ENCODE assay signal across 8 cellular contexts in genomic region chr4:22515145-22515887, GRCh38. TPM values are rescaled to one million over a fixed set of nuclear protein-coding genes. Genes with fewer than 3 reads are reported as not detected.
DNase-seq lines count a peak whose midpoint lies in the region; ATAC-seq and TF ChIP-seq lines count a peak whose summit lies in the region.

No MANE protein-coding gene starts in this region.

- H3K9me3 Mint-ChIP-seq in CD8-positive, alpha-beta T cell = no peaks in the 10 kb centered on the region
- H3K9me3 Mint-ChIP-seq in endodermal cell = peaks cover 3% of the 10 kb centered on the region

- H3K4me3 Mint-ChIP-seq in CD8-positive, alpha-beta T cell = peak overlapping the region; percentile 92
- H3K4me3 Mint-ChIP-seq in endodermal cell = peak overlapping the region; percentile 95

- TF ChIP-seq CTCF in CD8-positive, alpha-beta T cell (IDR thresholded peaks at IDR 0.05) = no peak
- TF ChIP-seq CTCF in WERI-Rb-1 (IDR thresholded peaks at IDR 0.05; ENCODE audit: low read depth, low read length) = no peak; the same call in 1 of the 2 replicates
- TF ChIP-seq CTCF in endodermal cell (conservative IDR thresholded peaks at IDR 0.05) = peak; percentile 35

- ATAC-seq in CD8-positive, alpha-beta T cell = peak; percentile 67
- peak; percentile 52 for ATAC-seq in GM21723 (IDR thresholded peaks at IDR 0.05; ENCODE audit: unreplicated experiment)

- peaks cover 8% of the 10 kb centered on the region for H3K27me3 Mint-ChIP-seq in CD8-positive, alpha-beta T cell (ENCODE audit: low read depth)
- H3K27me3 Mint-ChIP-seq in endodermal cell (ENCODE audit: insufficient read depth) = no peaks in the 10 kb centered on the region

- H3K4me3 ChIP-seq in CD8-positive, alpha-beta T cell (ENCODE audit: low read depth, low read length) = peak overlapping the region; percentile 35
- H3K4me3 ChIP-seq in WERI-Rb-1 (ENCODE audit: low read depth, low read length) = peak overlapping the region; percentile 83
- H3K4me3 ChIP-seq in endodermal cell (ENCODE audit: low read length) = peak overlapping the region; percentile 91

- no peaks in the 10 kb centered on the region for H3K27me3 ChIP-seq in CD8-positive, alpha-beta T cell (ENCODE audit: insufficient read depth, low read length)
- H3K27me3 ChIP-seq in WERI-Rb-1 (ENCODE audit: insufficient read depth, low read depth, severe bottlenecking) (no peaks in the 10 kb centered on the region), endodermal cell (ENCODE audit: control insufficient read depth, insufficient read depth, low read length, poor library complexity, severe bottlenecking) (no peaks in the 10 kb centered on the region)

- no peaks in the 10 kb centered on the region for H3K36me3 ChIP-seq in CD8-positive, alpha-beta T cell (ENCODE audit: insufficient read depth, low read length)
- H3K36me3 ChIP-seq in WERI-Rb-1 = peaks cover 9% of the 10 kb centered on the region
- H3K36me3 ChIP-seq in endodermal cell (ENCODE audit: control insufficient read depth, insufficient read depth, low read length) = no peaks in the 10 kb centered on the region

- peak overlapping the region; percentile 64 for H3K9ac ChIP-seq in endodermal cell (ENCODE audit: extremely low read depth, low read length, poor library complexity, severe bottlenecking)

- 0 to 1% methylated on average over 12 to 80 of the region's 80 CpGs for WGBS in endodermal cell (ENCODE audit: insufficient coverage in 1 of 2, insufficient read length in 1 of 2), 2 experiments

- H3K27ac ChIP-seq in CD8-positive, alpha-beta T cell (ENCODE audit: low read depth, low read length) = no peak overlapping the region
- H3K27ac ChIP-seq in WERI-Rb-1 = peak overlapping the region; percentile 90
- peak overlapping the region; percentile 90 for H3K27ac ChIP-seq in endodermal cell (ENCODE audit: low read depth, low read length)

- no peaks in the 10 kb centered on the region for H3K9me3 ChIP-seq in CD8-positive, alpha-beta T cell (ENCODE audit: low read length)
- H3K9me3 ChIP-seq in WERI-Rb-1 (ENCODE audit: severe bottlenecking) (no peaks in the 10 kb centered on the region), endodermal cell (ENCODE audit: control insufficient read depth, low read length) (no peaks in the 10 kb centered on the region)

- peaks cover 20% of the 10 kb centered on the region for H3K4me1 Mint-ChIP-seq in CD8-positive, alpha-beta T cell (ENCODE audit: low read depth)
- H3K4me1 Mint-ChIP-seq in endodermal cell = peaks cover 14% of the 10 kb centered on the region

- no peak overlapping the region for H3K27ac Mint-ChIP-seq in CD8-positive, alpha-beta T cell
- H3K27ac Mint-ChIP-seq in endodermal cell = peak overlapping the region; percentile 99

- intact Hi-C loops in CD8-positive, alpha-beta T cell (cut with DNase I, micrococcal nuclease) = loop anchor here in 1 of 2 experiments (5.0 kb wide), 2 partner anchors 152 to 167 kb away; no protein-coding TSS in a partner anchor

- CTCF ChIA-PET in CD8-positive, alpha-beta T cell (lab: Charles Lee) = no interaction called here

- POLR2A ChIA-PET in CD8-positive, alpha-beta T cell (lab: Charles Lee) = interaction anchor here (1.6 kb wide), 1 partner anchor 9 kb away, joined by 3 read pairs; no protein-coding TSS in a partner anchor

- H3K36me3 Mint-ChIP-seq in CD8-positive, alpha-beta T cell = peaks cover 3% of the 10 kb centered on the region
- H3K36me3 Mint-ChIP-seq in endodermal cell (ENCODE audit: low read depth) = no peaks in the 10 kb centered on the region

- H3K4me1 ChIP-seq in CD8-positive, alpha-beta T cell (ENCODE audit: insufficient read depth, low read length) = peaks cover 4% of the 10 kb centered on the region
- H3K4me1 ChIP-seq in endodermal cell (ENCODE audit: control insufficient read depth, insufficient read depth, low read length) = peaks cover 5% of the 10 kb centered on the region

- DNase-seq in CD8-positive, alpha-beta T cell = peak in 4 of 7 experiments; percentile 4 to 48 (median 13)
- peak; percentile 70 to 89 (median 82) for DNase-seq in NCI-H1417 (lab: John Stamatoyannopoulos, UW)
- DNase-seq in WERI-Rb-1 = peak; percentile 77
- peak; percentile 88 for DNase-seq in endodermal cell
- DNase-seq in lung microvascular endothelial cell (ENCODE audit: low read depth in 2 of 2) = peak; percentile 59 to 66
- peak in 2 of 3 donors; percentile 3 to 9 for DNase-seq in stimulated activated CD4-positive, alpha-beta T cell treated with anti-CD3 and anti-CD28 coated beads, TNF-alpha, amount 100 ng/mL, for 48 hours (ENCODE audit: low read depth in 3 of 3)
- no peak for DNase-seq in cortex of kidney (lab: John Stamatoyannopoulos, UW)

RNA-seq across cellular contexts. Expression of gene ADGRA3, which starts 0.6 kb away (rescaled TPM):
- total RNA-seq in CD8-positive, alpha-beta T cell = 1 to 10 TPM; 1.9 to 2.5 TPM
- 10 to 100 TPM; 51.8 to 54.9 TPM for total RNA-seq in endodermal cell
- polyA plus RNA-seq in endodermal cell (2013, experiment 1 of 2) = 69.8 TPM
- polyA plus RNA-seq in endodermal cell (2013, experiment 2 of 2) = 66.8 TPM
- total RNA-seq in lung microvascular endothelial cell = 9.2 and 12.9 TPM in 2 replicates

Comparison
In these comparisons a context has a peak if more than half of its experiments do, and no peak if none do; other contexts are left out.
1. H3K4me3 ChIP-seq: peak in every context shown above with its lines; median percentile 91 in endodermal cell; 83 in WERI-Rb-1; 35 in CD8-positive, alpha-beta T cell.